In the genomic region with DNA sequence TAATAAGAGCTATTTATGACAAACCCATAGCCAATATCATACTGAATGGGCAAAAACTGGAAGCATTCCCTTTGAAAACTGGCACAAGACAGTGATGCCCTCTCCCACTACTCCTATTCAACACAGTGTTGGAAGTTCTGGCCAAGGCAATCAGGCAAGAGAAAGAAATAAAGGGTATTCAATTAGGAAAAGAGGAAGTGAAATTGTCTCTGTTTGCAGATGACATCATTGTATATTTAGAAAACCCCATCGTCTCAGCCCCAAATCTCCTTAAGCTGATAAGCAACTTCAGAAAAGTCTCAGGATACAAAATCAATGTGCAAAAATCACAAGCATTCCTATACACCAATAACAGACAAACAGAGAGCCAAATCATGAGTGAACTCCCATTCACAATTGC, we compare ENCODE assay signal across 10 cellular contexts. TPM values are rescaled to one million over a fixed set of nuclear protein-coding genes. Genes with fewer than 3 reads are reported as not detected.
"Had no signal": no experiment of that assay in that cellular context is flagged by ENCODE, and none has a peak within 500 bp of the region (broad histone marks: within the 10 kb centered on the region; RNA-seq: fewer than 3 reads in every experiment).

No MANE protein-coding gene starts in this region.

RNA-seq across cellular contexts. Expression of a gene that starts 36.2 kb away (rescaled TPM):
- total RNA-seq: OCI-LY7, PC-3, PC-9, Peyer's patch, Right ventricle myocardium inferior, Right ventricle myocardium superior, RPMI7951, SJCRH30, SJSA1 had no signal
- polyA plus RNA-seq: SK-N-SH had no signal
